ENCODE assay signal across 9 cellular contexts in genomic region chr1:151157067-151157531, GRCh38. TPM values are rescaled to one million over a fixed set of nuclear protein-coding genes. Genes with fewer than 3 reads are reported as not detected.
DNase-seq lines count a peak whose midpoint lies in the region; ATAC-seq and TF ChIP-seq lines count a peak whose summit lies in the region.
"Had no signal": no experiment of that assay in that cellular context is flagged by ENCODE, and none has a peak within 500 bp of the region (broad histone marks: within the 10 kb centered on the region; RNA-seq: fewer than 3 reads in every experiment).

No MANE protein-coding gene starts in this region.

- H3K4me3 ChIP-seq in NB4 (ENCODE audit: low read depth, low read length) (peak overlapping the region; percentile 93), lung (peak overlapping the region; percentile 13)

- H3K36me3 ChIP-seq in lung (ENCODE audit: control insufficient read depth in 2 of 2, insufficient read depth in 2 of 2, low read length in 2 of 2) = peaks cover 10 to 26% of the 10 kb centered on the region in 2 donors

- H3K27ac ChIP-seq in lung (ENCODE audit: low read depth in 1 of 2, low read length in 1 of 2) = peak overlapping the region in 1 of 2 donors; percentile 60

- no peaks in the 10 kb centered on the region for H3K9me3 ChIP-seq in lung (ENCODE audit: control insufficient read depth in 2 of 2, insufficient read depth in 1 of 2, low read length in 1 of 2)

- TF ChIP-seq CTCF in NB4 (IDR thresholded peaks at IDR 0.05; ENCODE audit: low read depth, low read length) (no peak), lung (IDR thresholded peaks at IDR 0.05; ENCODE audit: control extremely low read depth, extremely low read depth) (no peak)

- H3K4me1 ChIP-seq in lung (ENCODE audit: control insufficient read depth in 2 of 2, insufficient read depth in 2 of 2, low read length in 2 of 2) = peaks cover 0 to 2% of the 10 kb centered on the region in 2 donors

- DNase-seq in AML-193 (lab: John Stamatoyannopoulos, UW) (peak; percentile 94 to 95), NB4 (ENCODE audit: low read depth) (peak; percentile 96), lung (ENCODE audit: low spot score) (no peak), pons (ENCODE audit: low spot score) (no peak), NCI-H2029 treated with DMSO at 0.1 percent for 48 hours (lab: John Stamatoyannopoulos, UW) (no peak)
- DNase-seq in activated T-cell treated with anti-CD3 and anti-CD28 coated beads, Interleukin-2, amount 50 U/mL, for 48 hours = peak; percentile 72 to 77

- peak; percentile 48 for TF ChIP-seq POLR2A in NB4 (IDR thresholded peaks at IDR 0.05; ENCODE audit: extremely low read depth, insufficient read length)

- H3K27me3 ChIP-seq in lung (ENCODE audit: control insufficient read depth, insufficient read depth) = no peaks in the 10 kb centered on the region

- ATAC-seq in lung (ENCODE audit: insufficient read depth, low FRiP score) (peak; percentile 28), GM18870 (IDR thresholded peaks at IDR 0.05; ENCODE audit: unreplicated experiment) (no peak), HG02970 (IDR thresholded peaks at IDR 0.05; ENCODE audit: low FRiP score, unreplicated experiment) (no peak)

- WGBS in lung, 2 donors = 32 to 61% methylated on average over 6 of the region's 6 CpGs

RNA-seq across cellular contexts. Expression of gene TNFAIP8L2, which starts 0.7 kb away (rescaled TPM):
- total RNA-seq in lung = 10 to 100 TPM in 1 of 2 donors, 1 to 10 TPM in 1; 3.4 to 11.3 TPM
- polyA plus RNA-seq in lung = 10 to 100 TPM; 26.6 to 31.8 TPM
- total RNA-seq: LHCN-M2 had no signal

RNA-seq across cellular contexts. Expression of gene LYSMD1, which starts 8.6 kb away (rescaled TPM):
- 10 to 100 TPM in 1 of 2 donors, 1 to 10 TPM in 1; 4.9 to 12.7 TPM for total RNA-seq in lung
- polyA plus RNA-seq in lung = 1 to 10 TPM; 5.1 to 5.3 TPM

RNA-seq across cellular contexts. Expression of gene SCNM1, which starts 8.8 kb away (rescaled TPM):
- total RNA-seq in lung = 10 to 100 TPM; 30.0 to 31.3 TPM
- 10 to 100 TPM; 50.7 to 73.8 TPM for polyA plus RNA-seq in lung

RNA-seq across cellular contexts. Expression of gene SEMA6C, which starts 10.7 kb away (rescaled TPM):
- 1 to 10 TPM; 6.4 to 9.8 TPM for total RNA-seq in lung
- 1 to 10 TPM; 6.3 to 6.7 TPM for polyA plus RNA-seq in lung

RNA-seq across cellular contexts. Expression of gene TMOD4, which starts 18.7 kb away (rescaled TPM):
- total RNA-seq in lung = under 1 TPM in 1 of 2 donors, not detected in 1; 0.83 TPM
- under 1 TPM; 0.18 to 0.31 TPM for polyA plus RNA-seq in lung

Comparison
In these comparisons a context has a peak if more than half of its experiments do, and no peak if none do; other contexts are left out.
1. DNase-seq: peak in AML-193 (2 of 2), NB4 (single experiment) and activated T-cell treated with anti-CD3 and anti-CD28 coated beads, Interleukin-2, amount 50 U/mL, for 48 hours (2 of 2); none in lung (single experiment), pons (single experiment) and NCI-H2029 treated with DMSO at 0.1 percent for 48 hours (single experiment).